In genomic region chr1:109207472-109208103, GRCh38 we compare ENCODE assay signal across 18 cellular contexts. TPM values are rescaled to one million over a fixed set of nuclear protein-coding genes. Genes with fewer than 3 reads are reported as not detected.
DNase-seq lines count a peak whose midpoint lies in the region; FAIRE-seq and TF ChIP-seq lines count a peak whose summit lies in the region.
"Had no signal": no experiment of that assay in that cellular context is flagged by ENCODE, and none has a peak within 500 bp of the region (broad histone marks: within the 10 kb centered on the region; RNA-seq: fewer than 3 reads in every experiment).

No MANE protein-coding gene starts in this region.

- intact Hi-C loops in MCF 10A (cut with micrococcal nuclease) (loop anchor here (10.0 kb wide), 1 partner anchor 217 kb away; the partner anchor contains the start of gene PSMA5), breast epithelium (cut with DNase I; ENCODE audit: low total_unique reads) (no loop called here)

- no peak overlapping the region for H3K4me3 Mint-ChIP-seq in MCF 10A (ENCODE audit: unreplicated experiment)
- H3K4me3 Mint-ChIP-seq: B cell; CD8-positive, alpha-beta T cell had no signal

- FAIRE-seq in H1 (lab: Jason Lieb, UNC) = no peak
- FAIRE-seq in H54 (lab: Jason Lieb, UNC) = no peak
- FAIRE-seq: D721Med, GM12892 had no signal

- no peak overlapping the region for H3K27ac Mint-ChIP-seq in MCF 10A (ENCODE audit: low read depth, unreplicated experiment)
- H3K27ac Mint-ChIP-seq: B cell; CD8-positive, alpha-beta T cell had no signal

- 91% methylated on average over 5 of the region's 7 CpGs; no CpG with 5 or more reads in 1 of the 2 experiments for WGBS in H1 (ENCODE audit: extremely low coverage in 1 of 2, insufficient coverage in 1 of 2, insufficient read length in 1 of 2, insufficient replicate concordance in 2 of 2, low coverage in 1 of 2, low lambda C conversion rate in 2 of 2, missing lambda C conversion rate in 1 of 2), 2 experiments
- WGBS in trophoblast cell (ENCODE audit: extremely low coverage, insufficient coverage, insufficient read length) = no CpG with 5 or more reads among the region's 7 CpGs

- TF ChIP-seq POLR2A in breast epithelium (IDR thresholded peaks at IDR 0.05) = no peak
- no peak for TF ChIP-seq POLR2A in H1 (IDR thresholded peaks at IDR 0.05; ENCODE audit: control extremely low read depth in 1 of 2, low read depth in 2 of 2, low read length in 2 of 2)
- no peak for TF ChIP-seq POLR2A in H54 (IDR thresholded peaks at IDR 0.05; ENCODE audit: low read depth, low read length)

- no peak overlapping the region for H4K12ac ChIP-seq in trophoblast cell (ENCODE audit: low read depth, low read length)

- H4K91ac ChIP-seq in H1 (replicated peaks; ENCODE audit: insufficient read length, low read length) (no peak overlapping the region), trophoblast cell (ENCODE audit: low read depth, low read length) (no peak overlapping the region)

- POLR2A ChIA-PET in MCF 10A (lab: Yijun Ruan, JAX) = interaction anchor here (1.1 to 5.0 kb wide), 8 partner anchors 7 to 219 kb away, joined by 4 to 38 read pairs (median 17); partner anchors contain the start of genes PSMA5, SARS1 and TMEM167B
- POLR2A ChIA-PET in H1 (lab: Charles Lee; ENCODE audit: partially characterized antibody) = interaction anchor here (1.4 kb wide), 1 partner anchor 10 kb away, joined by 4 read pairs; no protein-coding TSS in a partner anchor

- H3K79me2 ChIP-seq in H1 (ENCODE audit: control insufficient read depth in 1 of 2, insufficient read depth in 2 of 2, low read length in 2 of 2) (no peaks in the 10 kb centered on the region), trophoblast cell (ENCODE audit: control insufficient read depth, insufficient read depth, low read length, poor library complexity) (no peaks in the 10 kb centered on the region)

- no peaks in the 10 kb centered on the region; the same call in 1 of the 2 replicates for H3K23me2 ChIP-seq in H1 (ENCODE audit: low read depth, low read length)

- no peak overlapping the region for H2BK20ac ChIP-seq in H1 (ENCODE audit: low read length)

- H4K8ac ChIP-seq in H1 (ENCODE audit: extremely low read depth, insufficient read depth, low read length) (no peak overlapping the region), trophoblast cell (ENCODE audit: low read depth, low read length) (no peak overlapping the region)

- H3K14ac ChIP-seq in H1 (ENCODE audit: insufficient read length) = no peak overlapping the region
- H3K14ac ChIP-seq in trophoblast cell (ENCODE audit: low read length) = no peak overlapping the region

- H2BK12ac ChIP-seq in H1 (ENCODE audit: low read depth, low read length) (no peak overlapping the region), trophoblast cell (ENCODE audit: low read length) (no peak overlapping the region)

- no peak overlapping the region for H2BK120ac ChIP-seq in H1 (replicated peaks; ENCODE audit: low read depth, low read length)
- no peak overlapping the region for H2BK120ac ChIP-seq in trophoblast cell (ENCODE audit: insufficient read depth, low read length, poor library complexity)

- BruUV-seq in MCF 10A (replicated peaks; lab: Mats Ljungman, UMichigan) = no TSS peak

- H4K5ac ChIP-seq in H1 (ENCODE audit: insufficient read length, low read depth, low read length) = no peak overlapping the region

- TF ChIP-seq CTCF in MCF 10A (IDR thresholded peaks at IDR 0.05; ENCODE audit: unreplicated experiment) (no peak), breast epithelium (IDR thresholded peaks at IDR 0.05) (no peak), H1 (IDR thresholded peaks at IDR 0.05; ENCODE audit: control extremely low read depth in 1 of 3, insufficient read depth in 1 of 3, low read depth in 1 of 3, low read length in 3 of 3) (no peak)

- no peak overlapping the region for H3K4ac ChIP-seq in H1 (replicated peaks; ENCODE audit: insufficient read length, low read depth, low read length)
- no peak overlapping the region for H3K4ac ChIP-seq in trophoblast cell (ENCODE audit: low read depth, low read length)

- H3K27me3 ChIP-seq in breast epithelium = no peaks in the 10 kb centered on the region
- H3K27me3 ChIP-seq in BLaER1 treated with 17β-estradiol and CSF1 and Interleukin-3, amounts not matched to agents 10 nM and 100 nM = no peaks in the 10 kb centered on the region
- H3K27me3 ChIP-seq in H1 (replicated peaks in 1 of 4; ENCODE audit: control insufficient read depth in 3 of 4, extremely low read depth in 1 of 4, insufficient read depth in 3 of 4, low read length in 3 of 4) = no peaks in the 10 kb centered on the region; a peak in 1 of 7 replicates
- H3K27me3 ChIP-seq in trophoblast cell (ENCODE audit: insufficient read depth, low read length) = no peaks in the 10 kb centered on the region

- H3K27ac ChIP-seq in breast epithelium (no peak overlapping the region), H1 (ENCODE audit: low read depth, low read length) (no peak overlapping the region), trophoblast cell (ENCODE audit: low read depth, low read length) (no peak overlapping the region)
- no peak overlapping the region for H3K27ac ChIP-seq in BLaER1 treated with 17β-estradiol and CSF1 and Interleukin-3, amounts not matched to agents 10 nM and 100 nM

- no peak overlapping the region for H3K23ac ChIP-seq in H1 (ENCODE audit: insufficient read length)
- no peak overlapping the region for H3K23ac ChIP-seq in trophoblast cell (ENCODE audit: low read length)

- H2AFZ ChIP-seq in H1 (ENCODE audit: low read length) = no peak overlapping the region
- no peak overlapping the region for H2AFZ ChIP-seq in trophoblast cell (ENCODE audit: insufficient read depth, low read length, poor library complexity)

- no peaks in the 10 kb centered on the region for H3K9me3 Mint-ChIP-seq in MCF 10A (ENCODE audit: unreplicated experiment)
- H3K9me3 Mint-ChIP-seq: CD14-positive monocyte; CD8-positive, alpha-beta T cell had no signal

- H3K9me3 ChIP-seq in breast epithelium (no peaks in the 10 kb centered on the region), H1 (ENCODE audit: insufficient read depth in 2 of 2, low read depth in 1 of 2, low read length in 1 of 2) (no peaks in the 10 kb centered on the region), trophoblast cell (ENCODE audit: insufficient read depth, low read depth, low read length) (no peaks in the 10 kb centered on the region)
- H3K9me3 ChIP-seq in BLaER1 treated with 17β-estradiol and CSF1 and Interleukin-3, amounts not matched to agents 10 nM and 100 nM (replicated peaks in 1 of 11) = no peaks in the 10 kb centered on the region

- no peak for TF ChIP-seq EP300 in H1 (IDR thresholded peaks at IDR 0.05; ENCODE audit: borderline replicate concordance in 1 of 2, low read depth in 2 of 2, low read length in 2 of 2)

- H2BK15ac ChIP-seq in H1 (ENCODE audit: low read length) = peak overlapping the region; percentile 81; the same call in 1 of the 2 replicates

- CTCF ChIA-PET in MCF 10A (lab: Yijun Ruan, JAX) = interaction anchor here (0.6 to 11.3 kb wide), 12 partner anchors 7 to 810 kb away, joined by 3 to 95 read pairs (median 4); partner anchors contain the start of gene PSMA5
- CTCF ChIA-PET in H1 (lab: Charles Lee; ENCODE audit: partially characterized antibody) = interaction anchor here (1.0 to 32.0 kb wide), 8 partner anchors 9 to 191 kb away, joined by 3 to 651 read pairs (median 8); partner anchors contain the start of gene CELSR2

- no peak overlapping the region for H2AK5ac ChIP-seq in H1 (ENCODE audit: low read depth, low read length)
- no peak overlapping the region for H2AK5ac ChIP-seq in trophoblast cell (ENCODE audit: low read length)

- no peaks in the 10 kb centered on the region for H3K27me3 Mint-ChIP-seq in MCF 10A (ENCODE audit: insufficient read depth, unreplicated experiment)

- DNase-seq in MCF 10A (ENCODE audit: unreplicated experiment) = peak; percentile 50
- DNase-seq in breast epithelium (ENCODE audit: low spot score in 2 of 2) = no peak
- DNase-seq in H1 (ENCODE audit: low read depth in 1 of 2, low spot score in 2 of 2) = no peak
- DNase-seq in trophoblast cell = peak; percentile 93 to 96
- DNase-seq in H54 (ENCODE audit: insufficient read length, low spot score) = no peak
- DNase-seq in amygdala (lab: John Stamatoyannopoulos, UW) = no peak
- DNase-seq: ACHN; CD8-positive, alpha-beta T cell; COR-L47; DMS153; DMS79 treated with DMSO at 0.1 percent for 48 hours; EL; GDM1 had no signal

- H3K36me3 ChIP-seq in breast epithelium (no peaks in the 10 kb centered on the region), H1 (ENCODE audit: control insufficient read depth in 2 of 4, insufficient read depth in 4 of 4, low read length in 3 of 4) (no peaks in the 10 kb centered on the region), trophoblast cell (ENCODE audit: control insufficient read depth in 1 of 2, insufficient read depth in 2 of 2, low read length in 2 of 2) (no peaks in the 10 kb centered on the region)
- H3K36me3 ChIP-seq in BLaER1 treated with 17β-estradiol and CSF1 and Interleukin-3, amounts not matched to agents 10 nM and 100 nM = no peaks in the 10 kb centered on the region

- peaks cover 27% of the 10 kb centered on the region for H3K4me1 Mint-ChIP-seq in MCF 10A (ENCODE audit: insufficient read depth, unreplicated experiment)

- H3K18ac ChIP-seq in H1 (ENCODE audit: extremely low read depth, low read length) (no peak overlapping the region), trophoblast cell (ENCODE audit: low read length) (no peak overlapping the region)

- peak overlapping the region in 9 of 11 experiments; percentile 58 to 87 (median 69); a peak in 16 of 22 replicates for H3K4me2 ChIP-seq in BLaER1 treated with 17β-estradiol and CSF1 and Interleukin-3, amounts not matched to agents 10 nM and 100 nM
- no peak overlapping the region for H3K4me2 ChIP-seq in H1 (ENCODE audit: insufficient read depth in 1 of 2, low read depth in 2 of 2, low read length in 2 of 2)
- no peak overlapping the region for H3K4me2 ChIP-seq in trophoblast cell (ENCODE audit: low read length)

- no peak overlapping the region for H3K9ac ChIP-seq in BLaER1 treated with 17β-estradiol and CSF1 and Interleukin-3, amounts not matched to agents 10 nM and 100 nM
- H3K9ac ChIP-seq in H1 (replicated peaks in 1 of 4; ENCODE audit: extremely low read depth in 1 of 4, low read depth in 3 of 4, low read length in 3 of 4) = no peak overlapping the region
- H3K9ac ChIP-seq in trophoblast cell (ENCODE audit: low read length) = no peak overlapping the region

- H3K79me1 ChIP-seq in H1 (ENCODE audit: low read depth, low read length) (no peaks in the 10 kb centered on the region), trophoblast cell (ENCODE audit: low read length) (no peaks in the 10 kb centered on the region)

- TF ChIP-seq RAD21 in H1 (IDR thresholded peaks at IDR 0.05 in 1 of 2, conservative IDR thresholded peaks at IDR 0.05 in 1 of 2; ENCODE audit: low read depth in 2 of 2, low read length in 2 of 2) = no peak

- H3K36me3 Mint-ChIP-seq in MCF 10A (ENCODE audit: insufficient read depth, unreplicated experiment) = peaks cover 7% of the 10 kb centered on the region
- H3K36me3 Mint-ChIP-seq: CD14-positive monocyte; CD8-positive, alpha-beta T cell had no signal

- H3K56ac ChIP-seq in H1 (replicated peaks; ENCODE audit: insufficient read length, low read depth, low read length) = no peak overlapping the region

- no peaks in the 10 kb centered on the region for H4K20me1 ChIP-seq in BLaER1 treated with 17β-estradiol and CSF1 and Interleukin-3, amounts not matched to agents 10 nM and 100 nM
- no peaks in the 10 kb centered on the region for H4K20me1 ChIP-seq in H1 (replicated peaks in 1 of 2; ENCODE audit: control insufficient read depth in 1 of 2, insufficient read depth in 2 of 2, low read length in 2 of 2)

- H3K4me1 ChIP-seq in breast epithelium (no peaks in the 10 kb centered on the region), H1 (replicated peaks in 1 of 4; ENCODE audit: control insufficient read depth in 3 of 4, insufficient read depth in 4 of 4, low read length in 3 of 4) (no peaks in the 10 kb centered on the region), trophoblast cell (ENCODE audit: control insufficient read depth in 1 of 2, insufficient read depth in 2 of 2, low read length in 2 of 2) (peaks cover 4% of the 10 kb centered on the region in 2 experiments)
- peaks cover 17 to 43% (median 36%) of the 10 kb centered on the region in 10 experiments for H3K4me1 ChIP-seq in BLaER1 treated with 17β-estradiol and CSF1 and Interleukin-3, amounts not matched to agents 10 nM and 100 nM

- H2BK5ac ChIP-seq in H1 (ENCODE audit: low read depth, low read length) = no peak overlapping the region
- no peak overlapping the region for H2BK5ac ChIP-seq in trophoblast cell (ENCODE audit: low read depth, low read length, poor library complexity)

- no peak overlapping the region for H3K4me3 ChIP-seq in breast epithelium
- H3K4me3 ChIP-seq in BLaER1 treated with 17β-estradiol and CSF1 and Interleukin-3, amounts not matched to agents 10 nM and 100 nM = no peak overlapping the region
- H3K4me3 ChIP-seq in H1 (ENCODE audit: extremely low read depth in 1 of 4, insufficient read depth in 2 of 4, low read depth in 3 of 4, low read length in 4 of 4) = no peak overlapping the region
- H3K4me3 ChIP-seq in trophoblast cell (ENCODE audit: low read depth, low read length) = no peak overlapping the region

RNA-seq across cellular contexts. Expression of gene SARS1, which starts 6.1 kb away (rescaled TPM):
- 381 and 492 TPM in 2 replicates for total RNA-seq in MCF 10A (2022)
- total RNA-seq in breast epithelium = 100 to 1,000 TPM; 146 to 172 (median 161) TPM
- 136 and 146 TPM in 2 replicates for total RNA-seq in H1 (2021; fragmentation: NEBNext Ultra II Directional; extraction: Animal tissue kit (Norgen Biotek cat#: 25700))
- polyA plus RNA-seq in H1 (2011; rRNA removed) = 83.1 and 97.1 TPM in 2 replicates
- 145 TPM for polyA plus RNA-seq in H1 (2011; cell fraction: cytosol; rRNA removed)
- polyA plus RNA-seq in H1 (2011; cell fraction: nucleus; rRNA removed) = 134 TPM
- 150 to 162 TPM (median 155 TPM) in 4 replicates for polyA plus RNA-seq in H1 (2012, experiment 1 of 2)
- polyA plus RNA-seq in H1 (2012, experiment 2 of 2) = 71.7 TPM
- 89.1 TPM for polyA plus RNA-seq in H1 (2013, experiment 1 of 2)
- polyA plus RNA-seq in H1 (2013, experiment 2 of 2) = 87.4 TPM
- polyA minus RNA-seq in H1 (2011; rRNA and poly(A)+ RNA removed) = 87.1 and 97.9 TPM in 2 replicates
- polyA minus RNA-seq in H1 (2011; cell fraction: cytosol; rRNA and poly(A)+ RNA removed) = 50.2 TPM
- 67.5 TPM for polyA minus RNA-seq in H1 (2011; cell fraction: nucleus; rRNA and poly(A)+ RNA removed)
- polyA plus RNA-seq in trophoblast cell (2013) = 192 and 196 TPM in 2 replicates

RNA-seq across cellular contexts. Expression of gene CELSR2, which starts 41.8 kb away (rescaled TPM):
- total RNA-seq in MCF 10A (2022) (6.9 and 7.2 TPM in 2 replicates), breast epithelium (10 to 100 TPM in 2 of 3 donors, 1 to 10 TPM in 1; 1.3 to 19.5 (median 13.8) TPM)
- 27.7 and 28.0 TPM in 2 replicates for total RNA-seq in H1 (2021; fragmentation: NEBNext Ultra II Directional; extraction: Animal tissue kit (Norgen Biotek cat#: 25700))
- 12.0 and 25.9 TPM in 2 replicates for polyA plus RNA-seq in H1 (2011; rRNA removed)
- 12.4 TPM for polyA plus RNA-seq in H1 (2011; cell fraction: cytosol; rRNA removed)
- polyA plus RNA-seq in H1 (2011; cell fraction: nucleus; rRNA removed) = 59.6 TPM
- polyA plus RNA-seq in H1 (2012, experiment 1 of 2) = 15.3 to 24.5 TPM (median 21.9 TPM) in 4 replicates
- polyA plus RNA-seq in H1 (2012, experiment 2 of 2) = 16.0 TPM
- 19.9 TPM for polyA plus RNA-seq in H1 (2013, experiment 1 of 2)
- polyA plus RNA-seq in H1 (2013, experiment 2 of 2) = 16.0 TPM
- 37.3 and 50.6 TPM in 2 replicates for polyA minus RNA-seq in H1 (2011; rRNA and poly(A)+ RNA removed)
- 28.1 TPM for polyA minus RNA-seq in H1 (2011; cell fraction: cytosol; rRNA and poly(A)+ RNA removed)
- polyA minus RNA-seq in H1 (2011; cell fraction: nucleus; rRNA and poly(A)+ RNA removed) = 39.4 TPM
- 18.9 and 19.5 TPM in 2 replicates for polyA plus RNA-seq in trophoblast cell (2013)

Comparison
In these comparisons a context has a peak if more than half of its experiments do, and no peak if none do; other contexts are left out.
1. DNase-seq: peak in MCF 10A (single experiment) and trophoblast cell (2 of 2); none in breast epithelium (0 of 2), H1 (0 of 2), H54 (single experiment) and amygdala (0 of 56).
2. H3K4me2 ChIP-seq: peak in BLaER1 treated with 17β-estradiol and CSF1 and Interleukin-3, amounts not matched to agents 10 nM and 100 nM (9 of 11); none in H1 (0 of 2) and trophoblast cell (single experiment).